Comparison of ENCODE assay signal across 20 cellular contexts in the genomic region with DNA sequence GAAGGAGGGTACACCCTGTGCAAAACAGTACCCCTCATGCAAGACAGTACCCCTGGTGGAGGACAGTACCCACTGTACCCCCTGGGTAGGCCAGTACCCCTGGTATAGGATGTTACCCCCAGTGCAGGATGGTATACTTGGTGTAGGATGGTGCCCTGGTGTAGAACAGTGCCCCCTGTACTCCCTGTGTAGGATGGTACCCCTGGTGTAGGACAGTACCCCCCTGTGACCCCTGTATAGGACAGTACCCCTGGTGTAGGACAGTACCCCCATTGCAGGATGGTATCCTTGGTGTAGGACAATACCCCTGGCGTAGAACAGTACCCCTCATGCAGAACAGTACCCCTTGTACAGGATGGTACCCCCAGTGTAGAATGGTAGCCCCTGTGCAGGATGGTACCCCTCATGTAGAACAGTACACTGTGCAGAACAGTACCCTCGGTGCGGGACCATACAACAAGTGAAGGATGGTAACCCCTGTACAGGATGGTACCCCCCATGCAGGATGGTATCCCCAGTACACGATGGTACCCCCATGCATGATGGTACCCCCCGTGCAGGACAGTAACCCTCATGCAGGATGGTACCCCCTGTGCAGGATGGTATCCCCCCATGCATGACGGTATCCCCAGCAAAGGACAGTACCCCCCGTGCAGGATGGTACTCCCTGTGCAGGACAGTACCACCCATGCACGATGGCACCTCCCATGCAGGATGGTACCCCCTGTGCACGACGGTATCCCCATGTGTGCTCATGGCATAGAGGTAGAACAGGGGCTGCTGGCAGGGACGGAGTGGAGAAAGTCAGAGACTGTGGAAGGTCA.
"Had no signal": no experiment of that assay in that cellular context is flagged by ENCODE, and none has a peak within 500 bp of the region (broad histone marks: within the 10 kb centered on the region; RNA-seq: fewer than 3 reads in every experiment).

No MANE protein-coding gene starts in this region.

- H3K9me3 Mint-ChIP-seq: activated B cell treated with CpG ODN at 0.5 μM for 24 hours had no signal

- ATAC-seq: activated naive CD4-positive, alpha-beta T cell treated with anti-CD3 and anti-CD28 coated beads, Interleukin-2, amount 50 U/mL, for 72 hours; activated T-cell treated with anti-CD3 and anti-CD28 coated beads, Interleukin-2, amount 50 U/mL, for 4 hours; PC-3 had no signal

- H3K4me3 Mint-ChIP-seq: activated B cell treated with CpG ODN at 0.5 μM for 24 hours; activated CD4-positive, alpha-beta memory T cell treated with anti-CD3 and anti-CD28 coated beads for 36 hours; activated CD4-positive, alpha-beta T cell treated with anti-CD3 and anti-CD28 coated beads, Interleukin-2, amount 10 ng/mL, durations not matched to agents 7 days and 5 days; activated T-cell treated with anti-CD3 and anti-CD28 coated beads, Interleukin-2, amount 50 U/mL, for 4 hours had no signal

- H3K27me3 Mint-ChIP-seq: activated B cell treated with CpG ODN at 0.5 μM for 24 hours; activated CD4-positive, alpha-beta memory T cell treated with anti-CD3 and anti-CD28 coated beads for 36 hours; activated CD4-positive, alpha-beta T cell treated with anti-CD3 and anti-CD28 coated beads, Interleukin-2, amount 10 ng/mL, durations not matched to agents 7 days and 5 days had no signal

- H3K36me3 Mint-ChIP-seq: activated CD4-positive, alpha-beta memory T cell treated with anti-CD3 and anti-CD28 coated beads for 36 hours had no signal

- H3K4me1 Mint-ChIP-seq: activated B cell treated with CpG ODN at 0.5 μM for 24 hours; activated CD4-positive, alpha-beta T cell treated with anti-CD3 and anti-CD28 coated beads, Interleukin-2, amount 10 ng/mL, durations not matched to agents 7 days and 5 days had no signal

- DNase-seq: activated B cell treated with CpG ODN at 0.5 μM for 24 hours; activated CD4-positive, alpha-beta memory T cell treated with anti-CD3 and anti-CD28 coated beads for 36 hours; activated CD4-positive, alpha-beta T cell treated with anti-CD3 and anti-CD28 coated beads, Interleukin-2, amount 10 ng/mL, durations not matched to agents 7 days and 5 days; activated CD8-positive, alpha-beta memory T cell treated with anti-CD3 and anti-CD28 coated beads for 24 hours; activated effector memory CD4-positive, alpha-beta T cell treated with anti-CD3 and anti-CD28 coated beads, Interleukin-2, amount 50 U/mL, for 16 hours; activated naive CD4-positive, alpha-beta T cell treated with Interleukin-2 at 50 U/mL for 16 hours; activated T-cell treated with anti-CD3 and anti-CD28 coated beads, Interleukin-2, amount 50 U/mL, for 4 hours; Kasumi-1; KBM-7; NCI-H1105 treated with DMSO at 0.1 percent for 48 hours; NCI-H146; NCI-H187 treated with DMSO at 0.1 percent for 48 hours; NCI-H2081 treated with DMSO at 0.1 percent for 48 hours; NCI-H446; NCI-H524; PC-3; SIG-M5; T-helper 2 cell; T1000 had no signal

- H3K27ac Mint-ChIP-seq: activated B cell treated with CpG ODN at 0.5 μM for 24 hours; activated CD4-positive, alpha-beta memory T cell treated with anti-CD3 and anti-CD28 coated beads for 36 hours; activated CD4-positive, alpha-beta T cell treated with anti-CD3 and anti-CD28 coated beads, Interleukin-2, amount 10 ng/mL, durations not matched to agents 7 days and 5 days; activated naive CD4-positive, alpha-beta T cell treated with anti-CD3 and anti-CD28 coated beads, Interleukin-2, amount 50 U/mL, for 72 hours had no signal
